Comparison of ENCODE assay signal across 9 cellular contexts in the genomic region with DNA sequence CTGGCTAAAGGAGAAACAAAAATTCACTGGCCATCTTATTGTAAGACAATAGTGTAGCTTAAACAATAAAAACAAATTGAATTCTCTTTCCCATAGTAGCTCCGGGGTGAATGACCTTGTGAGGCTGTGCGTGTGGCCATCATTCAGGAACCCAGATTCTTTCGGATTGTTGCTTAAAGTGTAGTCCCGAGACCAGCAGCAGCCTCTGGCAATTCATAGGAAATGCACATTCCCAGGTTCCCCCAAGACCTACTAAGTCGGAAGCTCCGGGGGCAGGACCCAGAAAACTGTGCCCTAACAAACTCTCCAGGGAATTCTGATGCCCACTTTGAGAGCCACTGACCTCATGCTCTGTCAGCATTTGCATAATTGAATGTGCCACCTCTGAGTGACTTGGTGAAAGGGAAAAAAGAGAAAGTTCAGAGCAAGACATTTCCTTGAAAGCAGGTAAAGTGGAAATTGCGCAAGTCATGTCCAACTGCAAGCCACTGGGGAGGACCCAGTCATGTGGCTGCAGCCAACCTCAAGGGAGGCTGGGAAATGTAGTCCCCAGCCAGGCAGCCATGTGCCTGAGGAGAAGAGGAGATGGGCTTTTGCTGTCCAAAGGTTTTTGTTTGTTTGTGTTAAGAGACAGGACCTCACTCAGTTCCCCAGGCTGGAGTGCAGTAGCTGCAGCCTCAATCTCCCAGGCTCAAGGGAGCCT. TPM values are rescaled to one million over a fixed set of nuclear protein-coding genes. Genes with fewer than 3 reads are reported as not detected.
DNase-seq lines count a peak whose midpoint lies in the region; ATAC-seq lines count a peak whose summit lies in the region.
"Had no signal": no experiment of that assay in that cellular context is flagged by ENCODE, and none has a peak within 500 bp of the region (broad histone marks: within the 10 kb centered on the region; RNA-seq: fewer than 3 reads in every experiment).

No MANE protein-coding gene starts in this region.

- peak overlapping the region; percentile 9; the same call in 1 of the 2 replicates for H3K4me3 ChIP-seq in H7 (ENCODE audit: insufficient read depth, low read depth, low read length)

- H3K36me3 ChIP-seq in H7 (replicated peaks; ENCODE audit: control insufficient read depth, insufficient read depth, low read length): no peaks in the 10 kb centered on the region

- no peaks in the 10 kb centered on the region for H3K36me3 Mint-ChIP-seq in effector memory CD8-positive, alpha-beta T cell (ENCODE audit: insufficient read depth)

- H3K27me3 Mint-ChIP-seq in effector memory CD8-positive, alpha-beta T cell: peaks cover 13 to 18% of the 10 kb centered on the region in 2 donors

- peaks cover 3 to 4% of the 10 kb centered on the region in 2 donors for H3K4me1 Mint-ChIP-seq in effector memory CD8-positive, alpha-beta T cell (ENCODE audit: low read depth in 2 of 2)

- no peak for ATAC-seq in effector memory CD8-positive, alpha-beta T cell (replicated peaks)
- ATAC-seq in GM19324 (IDR thresholded peaks at IDR 0.05; ENCODE audit: low FRiP score, unreplicated experiment): no peak

- peaks cover 3 to 11% of the 10 kb centered on the region in 2 donors for H3K9me3 Mint-ChIP-seq in effector memory CD8-positive, alpha-beta T cell

- no peaks in the 10 kb centered on the region for H3K27me3 ChIP-seq in H7 (ENCODE audit: control insufficient read depth, insufficient read depth, low read length)

- DNase-seq in H7 (peak; percentile 79), NCI-H226 (peak; percentile 22), ecto neural progenitor cell (ENCODE audit: low spot score) (peak; percentile 67), midbrain (lab: John Stamatoyannopoulos, UW) (peak; percentile 12), GF-D8 (lab: John Stamatoyannopoulos, UW) (no peak), CD1c-positive myeloid dendritic cell (ENCODE audit: extremely low spot score) (no peak)
- no peak for DNase-seq in effector memory CD8-positive, alpha-beta T cell

- H3K27ac Mint-ChIP-seq in effector memory CD8-positive, alpha-beta T cell: no peak overlapping the region

- H3K4me3 Mint-ChIP-seq in effector memory CD8-positive, alpha-beta T cell: no peak overlapping the region

RNA-seq across cellular contexts. Expression of gene PNMA8B, which starts 50.7 kb away (rescaled TPM):
- 2.8 and 3.3 TPM in 2 replicates for total RNA-seq in H7 (2014; rRNA removed; shearing (Covaris generic))
- total RNA-seq: LHCN-M2 had no signal

RNA-seq across cellular contexts. Expression of gene CALM3, which starts 54.8 kb away (rescaled TPM):
- total RNA-seq in H7 (2014; rRNA removed; shearing (Covaris generic)): 162 and 202 TPM in 2 replicates

Comparison
In these comparisons a context has a peak if more than half of its experiments do, and no peak if none do; other contexts are left out.
1. DNase-seq: peak in H7 (single experiment), NCI-H226 (single experiment), ecto neural progenitor cell (single experiment) and midbrain (single experiment); none in effector memory CD8-positive, alpha-beta T cell (0 of 3), GF-D8 (single experiment) and CD1c-positive myeloid dendritic cell (single experiment).